1 cellular context compared by ENCODE assay signal in genomic region chr20:44401052-44401769, GRCh38.
TF ChIP-seq lines count a peak whose summit lies in the region.

No MANE protein-coding gene starts in this region.

TF ChIP-seq in HepG2, 621 proteins besides CTCF, POLR2A, EP300 and RAD21 (continued from another document and continues in another):
- TF ChIP-seq E2F2 (CRISPR knock-in tag; IDR thresholded peaks at IDR 0.05; ENCODE audit: borderline replicate concordance) (no peak; the same call in none of the 2 replicates), HCFC1 (IDR thresholded peaks at IDR 0.05; ENCODE audit: low read depth, low read length) (no peak), ZFP82 (CRISPR knock-in tag; IDR thresholded peaks at IDR 0.05; ENCODE audit: borderline replicate concordance) (0 out of 2 replicates have a peak, but pooled peaks have one; percentile 64), ATF5 (CRISPR knock-in tag; IDR thresholded peaks at IDR 0.05; ENCODE audit: low read depth) (peak; percentile 69; the same call in 1 of the 2 replicates), ZHX2 (IDR thresholded peaks at IDR 0.05; ENCODE audit: low read depth) (no peak), ZHX2 (CRISPR knock-in tag; IDR thresholded peaks at IDR 0.05; ENCODE audit: borderline replicate concordance) (0 out of 2 replicates have a peak, but pooled peaks have one; percentile 26), ZNF839 (CRISPR knock-in tag; IDR thresholded peaks at IDR 0.05; ENCODE audit: borderline replicate concordance) (peak; percentile 56; the same call in 1 of the 2 replicates), MXD1 (CRISPR knock-in tag; IDR thresholded peaks at IDR 0.05) (peak; percentile 89), ZNF484 (CRISPR knock-in tag; IDR thresholded peaks at IDR 0.05; ENCODE audit: borderline replicate concordance, low read depth) (peak; percentile 85), ELF3 (CRISPR knock-in tag; IDR thresholded peaks at IDR 0.05) (no peak; the same call in 1 of the 2 replicates), RBM39 (IDR thresholded peaks at IDR 0.05; ENCODE audit: low read depth, low read length, poor library complexity, severe bottlenecking) (no peak), ZBTB39 (CRISPR knock-in tag; IDR thresholded peaks at IDR 0.05) (no peak), ZSCAN30 (CRISPR knock-in tag; IDR thresholded peaks at IDR 0.05) (no peak; the same call in 1 of the 2 replicates), DRAP1 (CRISPR knock-in tag; IDR thresholded peaks at IDR 0.05) (peak; percentile 92), NRL (CRISPR knock-in tag; IDR thresholded peaks at IDR 0.05; ENCODE audit: borderline replicate concordance) (peak; percentile 98), HNF4G (IDR thresholded peaks at IDR 0.05; ENCODE audit: borderline replicate concordance, low read depth, low read length) (peak; percentile 17; the same call in 1 of the 2 replicates), HNF4G (CRISPR knock-in tag; IDR thresholded peaks at IDR 0.05; ENCODE audit: borderline replicate concordance, low read depth) (peak; percentile 67), ZFP62 (CRISPR knock-in tag; IDR thresholded peaks at IDR 0.05) (no peak), SNAPC2 (CRISPR knock-in tag; IDR thresholded peaks at IDR 0.05) (peak; percentile 86), ZBTB26 (CRISPR knock-in tag; IDR thresholded peaks at IDR 0.05; ENCODE audit: borderline replicate concordance) (0 out of 2 replicates have a peak, but pooled peaks have one; percentile 10), THRA (CRISPR knock-in tag; IDR thresholded peaks at IDR 0.05; ENCODE audit: borderline replicate concordance) (peak; percentile 42; the same call in 1 of the 2 replicates), KMT2A (CRISPR knock-in tag; IDR thresholded peaks at IDR 0.05) (peak; percentile 23; the same call in 1 of the 2 replicates), ZMYM3 (CRISPR knock-in tag; IDR thresholded peaks at IDR 0.05) (peak; percentile 70; the same call in 1 of the 2 replicates), TERF1 (CRISPR knock-in tag; IDR thresholded peaks at IDR 0.05) (0 out of 2 replicates have a peak, but pooled peaks have one; percentile 33), TBX2 (CRISPR knock-in tag; IDR thresholded peaks at IDR 0.05; ENCODE audit: borderline replicate concordance) (peak; percentile 100), SRSF9 (IDR thresholded peaks at IDR 0.05; ENCODE audit: borderline replicate concordance, insufficient read depth, low read depth, low read length, poor library complexity, severe bottlenecking) (no peak), E2F1 (CRISPR knock-in tag; IDR thresholded peaks at IDR 0.05) (no peak), MYPOP (CRISPR knock-in tag; IDR thresholded peaks at IDR 0.05) (no peak; the same call in 1 of the 2 replicates)
